ENCODE assay signal across 20 cellular contexts in genomic region chrX:44931441-44931973, GRCh38.
"Had no signal": no experiment of that assay in that cellular context is flagged by ENCODE, and none has a peak within 500 bp of the region (broad histone marks: within the 10 kb centered on the region; RNA-seq: fewer than 3 reads in every experiment).

No MANE protein-coding gene starts in this region.

- H3K27me3 Mint-ChIP-seq: activated naive CD8-positive, alpha-beta T cell treated with anti-CD3 and anti-CD28 coated beads, Interleukin-2, amount 50 U/mL, for 24 hours; naive thymus-derived CD4-positive, alpha-beta T cell; progenitor cell of endocrine pancreas; stimulated activated naive CD8-positive, alpha-beta T cell treated with anti-CD3 and anti-CD28 coated beads, Interleukin-15, Interleukin-2, amounts not matched to agents 100 ng/mL and 50 ng/mL, for 24 hours had no signal

- H3K4me2 ChIP-seq: neural progenitor cell, SK-N-SH had no signal

- H3K27me3 ChIP-seq: left lung, neural progenitor cell, spleen, tibial artery had no signal

- H3K27ac ChIP-seq: left lung, neural progenitor cell, spleen, tibial artery had no signal

- H3K36me3 ChIP-seq: left lung, neural progenitor cell, spleen, tibial artery had no signal

- H3K9me3 ChIP-seq: left lung, spleen, tibial artery had no signal

- ATAC-seq: activated naive CD8-positive, alpha-beta T cell treated with anti-CD3 and anti-CD28 coated beads, Interleukin-2, amount 50 U/mL, for 24 hours; left lung; naive thymus-derived CD4-positive, alpha-beta T cell had no signal

- H3K9ac ChIP-seq: neural progenitor cell, SK-N-SH had no signal

- H3K27ac Mint-ChIP-seq: activated naive CD8-positive, alpha-beta T cell treated with anti-CD3 and anti-CD28 coated beads, Interleukin-2, amount 50 U/mL, for 24 hours; activated T-helper 2 cell treated with anti-CD3 and anti-CD28 coated beads, Interferon-gamma antibody, Interleukin-2, Interleukin-4, amounts not matched to agents 10 μg/mL and 5 μg/mL and 100 μg/mL, durations not matched to agents 14 hours and 24 hours and 36 hours; neural progenitor cell; progenitor cell of endocrine pancreas; stimulated activated naive CD8-positive, alpha-beta T cell treated with anti-CD3 and anti-CD28 coated beads, Interleukin-15, Interleukin-2, amounts not matched to agents 100 ng/mL and 50 ng/mL, for 24 hours had no signal

- H3K4me1 ChIP-seq: left lung, neural progenitor cell had no signal

- H3K4me3 Mint-ChIP-seq: activated naive CD8-positive, alpha-beta T cell treated with anti-CD3 and anti-CD28 coated beads, Interleukin-2, amount 50 U/mL, for 24 hours; immature natural killer cell; neural progenitor cell; stimulated activated naive CD8-positive, alpha-beta T cell treated with anti-CD3 and anti-CD28 coated beads, Interleukin-15, Interleukin-2, amounts not matched to agents 100 ng/mL and 50 ng/mL, for 24 hours had no signal

- DNase-seq: activated CD8-positive, alpha-beta memory T cell treated with anti-CD3 and anti-CD28 coated beads, Interleukin-2, amount 50 U/mL, for 48 hours; activated naive CD4-positive, alpha-beta T cell; activated naive CD8-positive, alpha-beta T cell treated with anti-CD3 and anti-CD28 coated beads, Interleukin-2, amount 50 U/mL, for 24 hours; cerebellar nuclear complex; cortex of kidney; erythroblast; foreskin fibroblast; immature natural killer cell; left lung; retina; SK-N-SH; spleen; stimulated activated CD4-positive, alpha-beta T cell treated with anti-CD3 and anti-CD28 coated beads, Interleukin-4, amount 100 ng/mL, for 1 hour; tibial artery had no signal

- H3K4me3 ChIP-seq: left lung, lung, neural progenitor cell, spleen, tibial artery had no signal

- H3K9me3 Mint-ChIP-seq: activated naive CD8-positive, alpha-beta T cell treated with anti-CD3 and anti-CD28 coated beads, Interleukin-2, amount 50 U/mL, for 24 hours; immature natural killer cell; stimulated activated naive CD8-positive, alpha-beta T cell treated with anti-CD3 and anti-CD28 coated beads, Interleukin-15, Interleukin-2, amounts not matched to agents 100 ng/mL and 50 ng/mL, for 24 hours had no signal

- H3K4me1 Mint-ChIP-seq: neural progenitor cell had no signal

- H2AFZ ChIP-seq: neural progenitor cell had no signal
